8 cellular contexts compared by ENCODE assay signal in genomic region chr10:102119417-102120141, GRCh38. TPM values are rescaled to one million over a fixed set of nuclear protein-coding genes. Genes with fewer than 3 reads are reported as not detected.
A peak's percentile ranks its signal among the peaks of the same experiment; 100 is the strongest.
DNase-seq lines count a peak whose midpoint lies in the region; ATAC-seq and TF ChIP-seq lines count a peak whose summit lies in the region.

No MANE protein-coding gene starts in this region.

- H3K27ac ChIP-seq in Peyer's patch (peak overlapping the region; percentile 97 to 99 (median 98)), adipose tissue (ENCODE audit: low read depth, low read length) (peak overlapping the region; percentile 76), aorta (ENCODE audit: low read depth in 1 of 2, low read length in 2 of 2) (peak overlapping the region; percentile 88 to 93)

- ATAC-seq in Right ventricle myocardium inferior (peak; percentile 14), aorta (ENCODE audit: low FRiP score) (peak; percentile 31), HG02642 (IDR thresholded peaks at IDR 0.05; ENCODE audit: poor library complexity, unreplicated experiment) (no peak)

- peak; percentile 69 for DNase-seq in BE2C
- peak; percentile 45 for DNase-seq in H4 (ENCODE audit: low spot score)
- DNase-seq in Peyer's patch = peak; percentile 72 to 89 (median 83)
- DNase-seq in Right ventricle myocardium inferior (ENCODE audit: missing footprints) = no peak
- peak; percentile 33 for DNase-seq in occipital lobe (lab: John Stamatoyannopoulos, UW)
- DNase-seq in aorta = peak; percentile 80 to 84

- no peak for TF ChIP-seq CTCF in BE2C (IDR thresholded peaks at IDR 0.05; ENCODE audit: low read depth, low read length)
- no peak for TF ChIP-seq CTCF in Peyer's patch (IDR thresholded peaks at IDR 0.05)

- H3K4me1 ChIP-seq in BE2C (peaks cover 22% of the 10 kb centered on the region), Peyer's patch (peaks cover 0 to 56% (median 33%) of the 10 kb centered on the region in 4 donors), aorta (ENCODE audit: control insufficient read depth in 1 of 2, insufficient read depth in 2 of 2, low read length in 2 of 2) (no peaks in the 10 kb centered on the region)

- intact Hi-C loops in Right ventricle myocardium inferior (cut with DNase I) (loop anchor here (5.0 kb wide), 1 partner anchor 52 kb away; the partner anchor contains the start of gene HPS6), aorta (cut with DNase I) (no loop called here)

- H3K9me3 ChIP-seq in BE2C (no peaks in the 10 kb centered on the region), Peyer's patch (no peaks in the 10 kb centered on the region), aorta (ENCODE audit: control insufficient read depth, low read length) (no peaks in the 10 kb centered on the region)

- H3K36me3 ChIP-seq in BE2C (no peaks in the 10 kb centered on the region), Peyer's patch (no peaks in the 10 kb centered on the region), aorta (ENCODE audit: control insufficient read depth in 1 of 2, insufficient read depth in 2 of 2, low read length in 1 of 2) (no peaks in the 10 kb centered on the region)

- 0 to 1% (median 1%) methylated on average over 18 to 22 of the region's 22 CpGs for WGBS in adipose tissue, 3 donors
- 1 to 2% methylated on average over 18 to 22 of the region's 22 CpGs for WGBS in aorta, 2 donors

- H3K4me3 ChIP-seq in BE2C (ENCODE audit: low read depth, low read length) (peak overlapping the region; percentile 90), Peyer's patch (peak overlapping the region; percentile 61 to 89 (median 72)), aorta (ENCODE audit: low read length in 2 of 2) (peak overlapping the region; percentile 44 to 85)

- H3K27me3 ChIP-seq in BE2C (no peaks in the 10 kb centered on the region), Peyer's patch (no peaks in the 10 kb centered on the region), aorta (ENCODE audit: control insufficient read depth in 1 of 2, insufficient read depth in 2 of 2, low read length in 1 of 2) (no peaks in the 10 kb centered on the region)

- TF ChIP-seq POLR2A in Peyer's patch (IDR thresholded peaks at IDR 0.05) = no peak

RNA-seq across cellular contexts. Expression of gene LDB1, which starts 0.6 kb away (rescaled TPM):
- 259 TPM for polyA plus RNA-seq in BE2C (2012; ENCODE audit: insufficient read depth, insufficient read length, low read depth)
- 16.8 and 31.3 TPM in 2 replicates for total RNA-seq in H4 (2014; rRNA removed; shearing (Covaris generic))
- total RNA-seq in Peyer's patch (10 to 100 TPM; 19.6 to 67.7 (median 42.1) TPM), Right ventricle myocardium inferior (56.5 TPM), occipital lobe (70.8 TPM), aorta (10 to 100 TPM; 43.0 to 67.3 TPM)
- polyA plus RNA-seq in adipose tissue (10 to 100 TPM; 15.3 to 23.6 (median 19.8) TPM), aorta (10 to 100 TPM; 16.2 to 42.8 TPM)

RNA-seq across cellular contexts. Expression of gene PPRC1, which starts 13.3 kb away (rescaled TPM):
- polyA plus RNA-seq in BE2C (2012; ENCODE audit: insufficient read depth, insufficient read length, low read depth) = 132 TPM
- total RNA-seq in H4 (2014; rRNA removed; shearing (Covaris generic)) = 12.8 and 14.7 TPM in 2 replicates
- total RNA-seq in Peyer's patch (10 to 100 TPM in 3 of 4 donors, 1 to 10 TPM in 1; 8.6 to 71.0 (median 24.0) TPM), Right ventricle myocardium inferior (14.3 TPM), occipital lobe (8.4 TPM), aorta (10 to 100 TPM; 31.4 to 35.9 TPM)
- polyA plus RNA-seq in adipose tissue (10 to 100 TPM in 2 of 3 donors, 1 to 10 TPM in 1; 8.9 to 44.4 (median 23.1) TPM), aorta (10 to 100 TPM in 1 of 2 donors, 1 to 10 TPM in 1; 9.8 to 18.1 TPM)

RNA-seq across cellular contexts. Expression of gene NOLC1, which starts 32.6 kb away (rescaled TPM):
- polyA plus RNA-seq in BE2C (2012; ENCODE audit: insufficient read depth, insufficient read length, low read depth) = 250 TPM
- 55.3 and 72.3 TPM in 2 replicates for total RNA-seq in H4 (2014; rRNA removed; shearing (Covaris generic))
- total RNA-seq in Peyer's patch (100 to 1,000 TPM in 1 of 4 donors, 10 to 100 TPM in 3; 19.0 to 149 (median 34.2) TPM), Right ventricle myocardium inferior (25.8 TPM), occipital lobe (32.4 TPM), aorta (10 to 100 TPM; 35.3 to 35.9 TPM)
- polyA plus RNA-seq in adipose tissue (10 to 100 TPM; 17.0 to 69.9 (median 33.4) TPM), aorta (10 to 100 TPM; 13.6 to 13.7 TPM)

RNA-seq across cellular contexts. Expression of gene HPS6, which starts 54.4 kb away (rescaled TPM):
- 29.2 TPM for polyA plus RNA-seq in BE2C (2012; ENCODE audit: insufficient read depth, insufficient read length, low read depth)
- 6.3 and 16.8 TPM in 2 replicates for total RNA-seq in H4 (2014; rRNA removed; shearing (Covaris generic))
- total RNA-seq in Peyer's patch (10 to 100 TPM; 19.8 to 33.4 (median 24.8) TPM), Right ventricle myocardium inferior (11.0 TPM), occipital lobe (17.5 TPM), aorta (10 to 100 TPM; 14.4 to 15.0 TPM)
- polyA plus RNA-seq in adipose tissue (10 to 100 TPM in 1 of 3 donors, 1 to 10 TPM in 2; 5.5 to 10.5 (median 9.1) TPM), aorta (1 to 10 TPM; 4.3 to 9.0 TPM)
